In genomic region chr4:152613841-152614240, GRCh38 we compare ENCODE assay signal across 23 cellular contexts.
DNase-seq lines count a peak whose midpoint lies in the region; ATAC-seq and TF ChIP-seq lines count a peak whose summit lies in the region.
"Had no signal": no experiment of that assay in that cellular context is flagged by ENCODE, and none has a peak within 500 bp of the region (broad histone marks: within the 10 kb centered on the region; RNA-seq: fewer than 3 reads in every experiment).

No MANE protein-coding gene starts in this region.

- H4K20me1 ChIP-seq in GM23338 (replicated peaks; ENCODE audit: insufficient read depth), result no peaks in the 10 kb centered on the region
- H4K20me1 ChIP-seq: BLaER1 treated with 17β-estradiol and CSF1 and Interleukin-3, amounts not matched to agents 10 nM and 100 nM had no signal

- H3K79me2 ChIP-seq in GM23338 (replicated peaks; ENCODE audit: insufficient read depth), result no peaks in the 10 kb centered on the region

- POLR2A ChIA-PET in WTC11 (lab: Charles Lee), result no interaction called here

- H3K9me3 Mint-ChIP-seq in GM23338, result no peaks in the 10 kb centered on the region
- H3K9me3 Mint-ChIP-seq in WTC11, result no peaks in the 10 kb centered on the region
- H3K9me3 Mint-ChIP-seq in osteocyte (ENCODE audit: unreplicated experiment), result no peaks in the 10 kb centered on the region
- H3K9me3 Mint-ChIP-seq: CD4-positive, alpha-beta T cell; CD8-positive, alpha-beta memory T cell; HFFc6 had no signal

- ATAC-seq in GM23338, result no peak
- ATAC-seq in WTC11, result no peak
- no peak for ATAC-seq in GM21723 (IDR thresholded peaks at IDR 0.05; ENCODE audit: unreplicated experiment)
- ATAC-seq: A549, GM12878 had no signal

- H3K4me3 Mint-ChIP-seq in GM23338 (no peak overlapping the region), WTC11 (no peak overlapping the region), osteocyte (ENCODE audit: unreplicated experiment) (no peak overlapping the region)
- H3K4me3 Mint-ChIP-seq: CD14-positive monocyte; CD4-positive, alpha-beta T cell; CD8-positive, alpha-beta memory T cell; HFFc6 had no signal

- TF ChIP-seq POLR2A in esophagus muscularis mucosa (IDR thresholded peaks at IDR 0.05; ENCODE audit: low read depth), result no peak

- TF ChIP-seq CTCF in GM23338 (conservative IDR thresholded peaks at IDR 0.05; ENCODE audit: low read depth in 2 of 2) (no peak), WTC11 (IDR thresholded peaks at IDR 0.05) (no peak), esophagus muscularis mucosa (IDR thresholded peaks at IDR 0.05) (no peak), osteocyte (IDR thresholded peaks at IDR 0.05) (no peak)

- H3K27me3 Mint-ChIP-seq in GM23338 (ENCODE audit: insufficient read depth, low read depth, poor library complexity), result peaks cover 12% of the 10 kb centered on the region
- H3K27me3 Mint-ChIP-seq in WTC11 (ENCODE audit: low read depth), result no peaks in the 10 kb centered on the region
- peaks cover 55% of the 10 kb centered on the region for H3K27me3 Mint-ChIP-seq in osteocyte (ENCODE audit: unreplicated experiment)

- H3K4me1 ChIP-seq in GM23338 (ENCODE audit: insufficient read depth), result peaks cover 16% of the 10 kb centered on the region
- H3K4me1 ChIP-seq in esophagus muscularis mucosa, result no peaks in the 10 kb centered on the region
- H3K4me1 ChIP-seq: A549, BE2C, HAP-1 had no signal

- H3K4me1 Mint-ChIP-seq in GM23338 (peaks cover 31% of the 10 kb centered on the region), WTC11 (peaks cover 29% of the 10 kb centered on the region), osteocyte (ENCODE audit: unreplicated experiment) (no peaks in the 10 kb centered on the region)
- H3K4me1 Mint-ChIP-seq: CD8-positive, alpha-beta memory T cell had no signal

- H3K4me3 ChIP-seq in GM23338, result no peak overlapping the region
- H3K4me3 ChIP-seq in esophagus muscularis mucosa, result no peak overlapping the region
- H3K4me3 ChIP-seq: A549; BLaER1 treated with 17β-estradiol and CSF1 and Interleukin-3, amounts not matched to agents 10 nM and 100 nM; GM12878; HAP-1 had no signal

- DNase-seq in GM23338 (ENCODE audit: low spot score) (no peak), WTC11 (ENCODE audit: low spot score) (no peak), esophagus muscularis mucosa (ENCODE audit: extremely low spot score) (peak; percentile 53), osteocyte (ENCODE audit: extremely low spot score, unreplicated experiment) (peak; percentile 66), kidney tubule cell (ENCODE audit: low spot score) (no peak), NCI-H748 treated with DMSO at 0.1 percent for 48 hours (lab: John Stamatoyannopoulos, UW) (no peak), NCI-H2029 (lab: John Stamatoyannopoulos, UW) (no peak)
- DNase-seq: 8988T; ACHN; AML-193; BE2C; CD4-positive, alpha-beta T cell; CD8-positive, alpha-beta memory T cell; DMS 273 treated with DMSO at 0.1 percent for 48 hours; EL; GDM1; HFFc6 had no signal

- H2AFZ ChIP-seq in GM23338, result peak overlapping the region; percentile 90

- H3K27ac ChIP-seq in GM23338 (ENCODE audit: low read depth) (no peak overlapping the region), esophagus muscularis mucosa (replicated peaks in 1 of 4) (no peak overlapping the region)
- H3K27ac ChIP-seq: A549; BLaER1 treated with 17β-estradiol and CSF1 and Interleukin-3, amounts not matched to agents 10 nM and 100 nM had no signal

- no peaks in the 10 kb centered on the region for H3K27me3 ChIP-seq in GM23338 (ENCODE audit: insufficient read depth)
- no peaks in the 10 kb centered on the region for H3K27me3 ChIP-seq in esophagus muscularis mucosa
- H3K27me3 ChIP-seq: BE2C; BLaER1 treated with 17β-estradiol and CSF1 and Interleukin-3, amounts not matched to agents 10 nM and 100 nM had no signal

- intact Hi-C loops in esophagus muscularis mucosa (cut with DNase I), result no loop called here

- H3K36me3 ChIP-seq in GM23338 (ENCODE audit: insufficient read depth) (no peaks in the 10 kb centered on the region), esophagus muscularis mucosa (no peaks in the 10 kb centered on the region)
- H3K36me3 ChIP-seq: BE2C; BLaER1 treated with 17β-estradiol and CSF1 and Interleukin-3, amounts not matched to agents 10 nM and 100 nM; HAP-1 had no signal

- CTCF ChIA-PET in WTC11 (lab: Charles Lee), result interaction anchor here (1.2 to 2.0 kb wide), 2 partner anchors 92 to 113 kb away, joined by 4 to 6 read pairs; no protein-coding TSS in a partner anchor

- WGBS in esophagus muscularis mucosa, result 93% methylated on average over 4 of the region's 5 CpGs

- no peaks in the 10 kb centered on the region for H3K36me3 Mint-ChIP-seq in GM23338 (ENCODE audit: low read depth)
- H3K36me3 Mint-ChIP-seq in WTC11, result no peaks in the 10 kb centered on the region
- H3K36me3 Mint-ChIP-seq in osteocyte (ENCODE audit: unreplicated experiment), result no peaks in the 10 kb centered on the region
- H3K36me3 Mint-ChIP-seq: CD14-positive monocyte; CD8-positive, alpha-beta memory T cell had no signal

- TF ChIP-seq EP300 in esophagus muscularis mucosa (IDR thresholded peaks at IDR 0.05), result no peak

- no peaks in the 10 kb centered on the region for H3F3A ChIP-seq in GM23338 (replicated peaks; ENCODE audit: low read depth)

- H3K4me2 ChIP-seq in GM23338, result no peak overlapping the region
- H3K4me2 ChIP-seq: A549; BLaER1 treated with 17β-estradiol and CSF1 and Interleukin-3, amounts not matched to agents 10 nM and 100 nM had no signal

- no peaks in the 10 kb centered on the region for H3K9me3 ChIP-seq in esophagus muscularis mucosa
- H3K9me3 ChIP-seq: A549; BE2C; BLaER1 treated with 17β-estradiol and CSF1 and Interleukin-3, amounts not matched to agents 10 nM and 100 nM; HAP-1 had no signal

- H3K27ac Mint-ChIP-seq in GM23338 (no peak overlapping the region), WTC11 (0 out of 2 replicates have a peak overlapping the region, but pooled peaks have one; percentile 2), osteocyte (ENCODE audit: unreplicated experiment) (no peak overlapping the region)
- H3K27ac Mint-ChIP-seq: CD4-positive, alpha-beta T cell; HFFc6 had no signal

- no peaks in the 10 kb centered on the region for H3K9me2 ChIP-seq in GM23338 (ENCODE audit: insufficient read depth)

TF ChIP-seq in WTC11, 78 proteins besides CTCF, POLR2A, EP300 and RAD21 (continues in another document):
- TF ChIP-seq NFYB (CRISPR knock-in tag; conservative IDR thresholded peaks at IDR 0.05; ENCODE audit: low read depth) (no peak), NR3C1 (CRISPR knock-in tag; conservative IDR thresholded peaks at IDR 0.05; ENCODE audit: low read depth) (no peak), ZNF423 (CRISPR knock-in tag; IDR thresholded peaks at IDR 0.05) (no peak), MYBL2 (CRISPR knock-in tag; IDR thresholded peaks at IDR 0.05) (no peak), E2F5 (CRISPR knock-in tag; IDR thresholded peaks at IDR 0.05) (no peak), FOXP4 (CRISPR knock-in tag; IDR thresholded peaks at IDR 0.05) (no peak), GRHL2 (CRISPR knock-in tag; IDR thresholded peaks at IDR 0.05; ENCODE audit: insufficient replicate concordance, severe bottlenecking) (no peak)
- TF ChIP-seq, protein P1, sequence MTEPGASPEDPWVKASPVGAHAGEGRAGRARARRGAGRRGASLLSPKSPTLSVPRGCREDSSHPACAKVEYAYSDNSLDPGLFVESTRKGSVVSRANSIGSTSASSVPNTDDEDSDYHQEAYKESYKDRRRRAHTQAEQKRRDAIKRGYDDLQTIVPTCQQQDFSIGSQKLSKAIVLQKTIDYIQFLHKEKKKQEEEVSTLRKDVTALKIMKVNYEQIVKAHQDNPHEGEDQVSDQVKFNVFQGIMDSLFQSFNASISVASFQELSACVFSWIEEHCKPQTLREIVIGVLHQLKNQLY (CRISPR knock-in tag; IDR thresholded peaks at IDR 0.05), result no peak
- TF ChIP-seq, protein P2, sequence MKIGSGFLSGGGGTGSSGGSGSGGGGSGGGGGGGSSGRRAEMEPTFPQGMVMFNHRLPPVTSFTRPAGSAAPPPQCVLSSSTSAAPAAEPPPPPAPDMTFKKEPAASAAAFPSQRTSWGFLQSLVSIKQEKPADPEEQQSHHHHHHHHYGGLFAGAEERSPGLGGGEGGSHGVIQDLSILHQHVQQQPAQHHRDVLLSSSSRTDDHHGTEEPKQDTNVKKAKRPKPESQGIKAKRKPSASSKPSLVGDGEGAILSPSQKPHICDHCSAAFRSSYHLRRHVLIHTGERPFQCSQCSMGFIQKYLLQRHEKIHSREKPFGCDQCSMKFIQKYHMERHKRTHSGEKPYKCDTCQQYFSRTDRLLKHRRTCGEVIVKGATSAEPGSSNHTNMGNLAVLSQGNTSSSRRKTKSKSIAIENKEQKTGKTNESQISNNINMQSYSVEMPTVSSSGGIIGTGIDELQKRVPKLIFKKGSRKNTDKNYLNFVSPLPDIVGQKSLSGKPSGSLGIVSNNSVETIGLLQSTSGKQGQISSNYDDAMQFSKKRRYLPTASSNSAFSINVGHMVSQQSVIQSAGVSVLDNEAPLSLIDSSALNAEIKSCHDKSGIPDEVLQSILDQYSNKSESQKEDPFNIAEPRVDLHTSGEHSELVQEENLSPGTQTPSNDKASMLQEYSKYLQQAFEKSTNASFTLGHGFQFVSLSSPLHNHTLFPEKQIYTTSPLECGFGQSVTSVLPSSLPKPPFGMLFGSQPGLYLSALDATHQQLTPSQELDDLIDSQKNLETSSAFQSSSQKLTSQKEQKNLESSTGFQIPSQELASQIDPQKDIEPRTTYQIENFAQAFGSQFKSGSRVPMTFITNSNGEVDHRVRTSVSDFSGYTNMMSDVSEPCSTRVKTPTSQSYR (CRISPR knock-in tag; IDR thresholded peaks at IDR 0.05), result no peak

Comparison
In these comparisons a context has a peak if more than half of its experiments do, and no peak if none do; other contexts are left out.
1. DNase-seq: peak in esophagus muscularis mucosa (single experiment) and osteocyte (single experiment); none in GM23338 (single experiment), WTC11 (single experiment), kidney tubule cell (single experiment), NCI-H748 treated with DMSO at 0.1 percent for 48 hours (single experiment) and NCI-H2029 (single experiment).